ENCODE assay signal across 2 cellular contexts in the genomic region with DNA sequence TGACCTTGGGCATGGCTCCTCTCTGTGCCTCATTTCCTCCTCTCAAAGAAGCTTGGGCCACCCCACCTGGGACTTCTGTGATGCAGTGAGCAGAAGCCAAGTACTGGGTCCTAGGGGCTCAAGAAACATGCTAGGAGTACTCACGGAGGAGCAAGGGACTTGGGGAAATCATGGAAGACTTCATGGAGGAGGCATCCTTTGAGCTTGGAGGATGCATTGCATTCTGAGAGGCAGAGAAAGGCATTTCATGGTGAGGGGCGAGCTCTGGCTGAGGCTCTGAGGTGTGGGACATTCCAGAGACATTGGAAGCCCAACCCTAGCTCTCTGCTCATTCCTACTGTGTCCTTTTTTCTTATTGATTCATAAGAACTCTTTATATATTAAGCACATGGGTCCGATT. TPM values are rescaled to one million over a fixed set of nuclear protein-coding genes. Genes with fewer than 3 reads are reported as not detected.
"Had no signal": no experiment of that assay in that cellular context is flagged by ENCODE, and none has a peak within 500 bp of the region (broad histone marks: within the 10 kb centered on the region; RNA-seq: fewer than 3 reads in every experiment).

No MANE protein-coding gene starts in this region.

RNA-seq across cellular contexts. Expression of a gene that starts 26.8 kb away (rescaled TPM):
- total RNA-seq: mammary epithelial cell; naive thymus-derived CD8-positive, alpha-beta T cell had no signal
